In the genomic region with DNA sequence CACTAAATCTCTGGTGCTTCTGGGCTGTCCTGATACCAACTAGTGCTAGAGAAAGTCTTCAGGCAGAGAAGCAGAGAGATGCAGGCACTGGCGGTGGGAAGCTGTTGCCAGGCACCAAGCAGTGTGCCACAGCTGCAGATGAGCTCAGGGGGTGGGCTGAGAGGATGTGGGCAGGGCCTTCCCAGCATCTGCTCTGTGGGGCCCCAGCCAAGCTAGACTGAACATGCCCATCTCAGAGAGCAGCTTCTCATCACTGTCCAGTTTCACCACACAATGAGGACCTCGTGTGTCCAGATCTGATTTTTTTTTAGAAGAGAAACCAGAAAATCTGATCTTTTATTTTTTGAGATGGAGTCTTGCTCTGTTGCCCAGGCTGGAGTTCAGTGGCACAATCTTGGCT, we compare ENCODE assay signal across 12 cellular contexts. TPM values are rescaled to one million over a fixed set of nuclear protein-coding genes. Genes with fewer than 3 reads are reported as not detected.
DNase-seq lines count a peak whose midpoint lies in the region; ATAC-seq, FAIRE-seq and TF ChIP-seq lines count a peak whose summit lies in the region.
"Had no signal": no experiment of that assay in that cellular context is flagged by ENCODE, and none has a peak within 500 bp of the region (broad histone marks: within the 10 kb centered on the region; RNA-seq: fewer than 3 reads in every experiment).

No MANE protein-coding gene starts in this region.

- CTCF ChIA-PET in AG04450 (lab: Charles Lee): interaction anchor here (0.5 to 2.1 kb wide), 3 partner anchors 93 to 239 kb away, joined by 3 to 10 read pairs (median 3); no protein-coding TSS in a partner anchor
- CTCF ChIA-PET in activated B cell treated with CpG ODN at 0.5 μM for 24 hours (lab: Charles Lee): interaction anchor here (1.1 to 1.6 kb wide), 2 partner anchors 26 kb away, joined by 3 read pairs; partner anchors contain the start of gene NRN1L

- no peak for TF ChIP-seq POLR2A in GM12891 (IDR thresholded peaks at IDR 0.05; ENCODE audit: low read depth, low read length)

- H3K9ac ChIP-seq in colonic mucosa (ENCODE audit: low read depth in 2 of 2, low read length in 2 of 2): no peak overlapping the region

- H3K27me3 ChIP-seq in AG04450 (ENCODE audit: control insufficient read depth, insufficient read depth, low read length) (no peaks in the 10 kb centered on the region), colonic mucosa (no peaks in the 10 kb centered on the region)

- no peak overlapping the region for H3K4me3 ChIP-seq in AG04450 (ENCODE audit: low read depth, low read length)
- H3K4me3 ChIP-seq in colonic mucosa: no peak overlapping the region
- H3K4me3 ChIP-seq: K562 had no signal

- no peak overlapping the region for H3K27ac ChIP-seq in AG04450 (ENCODE audit: low read depth, low read length)
- H3K27ac ChIP-seq in colonic mucosa: no peak overlapping the region

- TF ChIP-seq CTCF in AG04450 (IDR thresholded peaks at IDR 0.05; ENCODE audit: low read depth, low read length) (no peak), activated B cell treated with CpG ODN at 0.5 μM for 24 hours (IDR thresholded peaks at IDR 0.05) (no peak), colonic mucosa (IDR thresholded peaks at IDR 0.05) (no peak)

- H3K36me3 Mint-ChIP-seq in activated B cell treated with CpG ODN at 0.5 μM for 24 hours (ENCODE audit: low read depth): peaks cover 38% of the 10 kb centered on the region

- H3K4me3 Mint-ChIP-seq in activated B cell treated with CpG ODN at 0.5 μM for 24 hours: no peak overlapping the region
- H3K4me3 Mint-ChIP-seq: dendritic cell treated with granulocyte-macrophage colony-stimulating factor and Interleukin-4, amounts not matched to agents 40 ng/mL and 50 ng/mL, for 4 days; mesothelial cell of epicardium had no signal

- H3K27ac Mint-ChIP-seq in activated B cell treated with CpG ODN at 0.5 μM for 24 hours: no peak overlapping the region
- H3K27ac Mint-ChIP-seq: dendritic cell treated with granulocyte-macrophage colony-stimulating factor and Interleukin-4, amounts not matched to agents 40 ng/mL and 50 ng/mL, for 4 days; mesothelial cell of epicardium had no signal

- intact Hi-C loops in activated B cell treated with CpG ODN at 0.5 μM for 24 hours (cut with micrococcal nuclease): no loop called here
- intact Hi-C loops in head of caudate nucleus (cut with DNase I): no loop called here
- intact Hi-C loops in colonic mucosa (cut with DNase I): no loop called here

- no peaks in the 10 kb centered on the region for H3K27me3 Mint-ChIP-seq in activated B cell treated with CpG ODN at 0.5 μM for 24 hours
- H3K27me3 Mint-ChIP-seq: dendritic cell treated with granulocyte-macrophage colony-stimulating factor and Interleukin-4, amounts not matched to agents 40 ng/mL and 50 ng/mL, for 4 days had no signal

- DNase-seq in AG04450 (ENCODE audit: low read depth, low spot score): peak; percentile 42
- DNase-seq in activated B cell treated with CpG ODN at 0.5 μM for 24 hours: no peak
- peak; percentile 75 to 96 (median 91) for DNase-seq in head of caudate nucleus
- DNase-seq in cerebellum (ENCODE audit: low spot score): no peak
- no peak for DNase-seq in kidney glomerular epithelial cell (lab: John Stamatoyannopoulos, UW)
- DNase-seq in colonic mucosa: no peak
- DNase-seq in GM12891 (ENCODE audit: insufficient read length, low spot score): no peak
- DNase-seq: GDM1 had no signal

- no peaks in the 10 kb centered on the region for H3K4me1 ChIP-seq in colonic mucosa

- peaks cover 5% of the 10 kb centered on the region for H3K4me1 Mint-ChIP-seq in activated B cell treated with CpG ODN at 0.5 μM for 24 hours

- H3K36me3 ChIP-seq in colonic mucosa: peaks cover 5% of the 10 kb centered on the region

- FAIRE-seq in GM12891 (lab: Jason Lieb, UNC): no peak
- FAIRE-seq: K562 had no signal

- no peaks in the 10 kb centered on the region for H3K9me3 Mint-ChIP-seq in activated B cell treated with CpG ODN at 0.5 μM for 24 hours
- H3K9me3 Mint-ChIP-seq: dendritic cell treated with granulocyte-macrophage colony-stimulating factor and Interleukin-4, amounts not matched to agents 40 ng/mL and 50 ng/mL, for 4 days; mesothelial cell of epicardium had no signal

- ATAC-seq in GM19452 (IDR thresholded peaks at IDR 0.05; ENCODE audit: unreplicated experiment) (peak; percentile 64), activated B cell treated with CpG ODN at 0.5 μM for 24 hours (ENCODE audit: low read depth) (peak; percentile 47)
- ATAC-seq: K562 had no signal

- POLR2A ChIA-PET in AG04450 (lab: Yijun Ruan, JAX) (no interaction called here), activated B cell treated with CpG ODN at 0.5 μM for 24 hours (lab: Charles Lee) (no interaction called here)

- no peaks in the 10 kb centered on the region for H3K9me3 ChIP-seq in AG04450 (ENCODE audit: control insufficient read depth, insufficient read depth, low read length)
- no peaks in the 10 kb centered on the region for H3K9me3 ChIP-seq in colonic mucosa

TF ChIP-seq in GM12891, 5 proteins besides CTCF, POLR2A, EP300 and RAD21:
- TF ChIP-seq TAF1 (IDR thresholded peaks at IDR 0.05; ENCODE audit: low read depth, low read length) (no peak), POLR2AphosphoS5 (IDR thresholded peaks at IDR 0.05; ENCODE audit: low read depth, low read length) (no peak), SPI1 (IDR thresholded peaks at IDR 0.05; ENCODE audit: low read depth, low read length) (no peak), POU2F2 (IDR thresholded peaks at IDR 0.05; ENCODE audit: low read depth, low read length) (no peak), PAX5 (IDR thresholded peaks at IDR 0.05; ENCODE audit: insufficient read depth, low read length, severe bottlenecking) (no peak)

RNA-seq across cellular contexts. Expression of gene PSKH1, which starts 17.1 kb away (rescaled TPM):
- 18.2 and 26.6 TPM in 2 replicates for polyA plus RNA-seq in AG04450 (2011; rRNA removed)
- polyA minus RNA-seq in AG04450 (2011; rRNA and poly(A)+ RNA removed): 34.7 and 47.0 TPM in 2 replicates
- total RNA-seq in activated B cell treated with CpG ODN at 0.5 μM for 24 hours (19.2 and 22.0 TPM in 2 replicates), cerebellum (14.0 TPM), colonic mucosa (10 to 100 TPM; 24.5 to 34.7 TPM)
- 12.3 TPM for polyA plus RNA-seq in GM12891 (2012; ENCODE audit: low read depth, missing spikeins)

RNA-seq across cellular contexts. Expression of gene CTRL, which starts 21.5 kb away (rescaled TPM):
- 0.14 and 0.29 TPM in 2 replicates for polyA plus RNA-seq in AG04450 (2011; rRNA removed)
- polyA minus RNA-seq in AG04450 (2011; rRNA and poly(A)+ RNA removed): 0.70 TPM in 1 of 2 replicates, not detected in the other
- 4.1 and 6.2 TPM in 2 replicates for total RNA-seq in activated B cell treated with CpG ODN at 0.5 μM for 24 hours
- total RNA-seq in cerebellum: 2.9 TPM
- 1 to 10 TPM in 1 of 2 donors, under 1 TPM in 1; 0.64 to 2.2 TPM for total RNA-seq in colonic mucosa
- 1.8 TPM for polyA plus RNA-seq in GM12891 (2012; ENCODE audit: low read depth, missing spikeins)

RNA-seq across cellular contexts. Expression of gene NRN1L, which starts 25.5 kb away (rescaled TPM):
- polyA plus RNA-seq in AG04450 (2011; rRNA removed): 0.21 TPM in 1 of 2 replicates, not detected in the other
- polyA minus RNA-seq in AG04450 (2011; rRNA and poly(A)+ RNA removed): not detected in 2 replicates
- total RNA-seq in activated B cell treated with CpG ODN at 0.5 μM for 24 hours (0.69 and 1.4 TPM in 2 replicates), cerebellum (not detected), colonic mucosa (under 1 TPM; 0.93 to 0.96 TPM)
- 1.6 TPM for polyA plus RNA-seq in GM12891 (2012; ENCODE audit: low read depth, missing spikeins)
- total RNA-seq: mesothelial cell of epicardium had no signal

RNA-seq across cellular contexts. Expression of gene PSMB10, which starts 26.5 kb away (rescaled TPM):
- 18.1 and 29.1 TPM in 2 replicates for polyA plus RNA-seq in AG04450 (2011; rRNA removed)
- polyA minus RNA-seq in AG04450 (2011; rRNA and poly(A)+ RNA removed): 7.3 and 7.7 TPM in 2 replicates
- total RNA-seq in activated B cell treated with CpG ODN at 0.5 μM for 24 hours (202 and 232 TPM in 2 replicates), cerebellum (11.2 TPM), colonic mucosa (100 to 1,000 TPM; 120 to 124 TPM)
- polyA plus RNA-seq in GM12891 (2012; ENCODE audit: low read depth, missing spikeins): 205 TPM

RNA-seq across cellular contexts. Expression of gene LCAT, which starts 33.8 kb away (rescaled TPM):
- polyA plus RNA-seq in AG04450 (2011; rRNA removed): 5.2 and 7.9 TPM in 2 replicates
- 4.0 and 6.1 TPM in 2 replicates for polyA minus RNA-seq in AG04450 (2011; rRNA and poly(A)+ RNA removed)
- 15.8 and 17.0 TPM in 2 replicates for total RNA-seq in activated B cell treated with CpG ODN at 0.5 μM for 24 hours
- total RNA-seq in cerebellum: 23.2 TPM
- 1 to 10 TPM; 3.4 to 3.6 TPM for total RNA-seq in colonic mucosa
- polyA plus RNA-seq in GM12891 (2012; ENCODE audit: low read depth, missing spikeins): 7.0 TPM

Comparison
In these comparisons a context has a peak if more than half of its experiments do, and no peak if none do; other contexts are left out.
1. DNase-seq: peak in AG04450 (single experiment) and head of caudate nucleus (42 of 42); none in activated B cell treated with CpG ODN at 0.5 μM for 24 hours (single experiment), cerebellum (single experiment), kidney glomerular epithelial cell (single experiment), colonic mucosa (single experiment) and GM12891 (single experiment).